8 cellular contexts compared by ENCODE assay signal in the genomic region with DNA sequence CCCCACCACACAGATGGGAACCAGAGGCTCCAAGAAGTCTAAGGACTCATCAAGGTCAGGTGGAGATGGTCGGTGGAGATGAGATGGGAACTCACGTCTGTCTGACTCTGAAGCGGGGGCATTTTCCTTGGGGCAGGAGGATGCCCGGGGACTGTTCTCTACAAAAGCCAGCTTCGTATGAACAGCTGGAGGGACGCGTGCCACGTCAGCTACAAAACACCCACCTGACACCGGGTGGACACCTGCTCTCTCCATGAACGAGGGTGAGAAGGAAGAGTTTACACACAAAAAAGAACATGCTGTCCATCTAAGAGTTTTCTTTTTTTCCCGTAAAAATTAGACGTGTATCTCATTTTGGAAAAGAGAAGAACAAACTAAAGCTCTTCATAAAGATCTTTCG. TPM values are rescaled to one million over a fixed set of nuclear protein-coding genes. Genes with fewer than 3 reads are reported as not detected.
"Had no signal": no experiment of that assay in that cellular context is flagged by ENCODE, and none has a peak within 500 bp of the region (broad histone marks: within the 10 kb centered on the region; RNA-seq: fewer than 3 reads in every experiment).

No MANE protein-coding gene starts in this region.

- H3K27ac ChIP-seq: HL-60 had no signal

- ATAC-seq: HepG2, K562 had no signal

- H3K4me3 ChIP-seq: K562 had no signal

- DNase-seq: IMR-90, KBM-7, KG1 had no signal

RNA-seq across cellular contexts. Expression of a gene that starts 47.7 kb away (rescaled TPM):
- total RNA-seq: HT-29, HT1080 had no signal
